8 cellular contexts compared by ENCODE assay signal in the genomic region with DNA sequence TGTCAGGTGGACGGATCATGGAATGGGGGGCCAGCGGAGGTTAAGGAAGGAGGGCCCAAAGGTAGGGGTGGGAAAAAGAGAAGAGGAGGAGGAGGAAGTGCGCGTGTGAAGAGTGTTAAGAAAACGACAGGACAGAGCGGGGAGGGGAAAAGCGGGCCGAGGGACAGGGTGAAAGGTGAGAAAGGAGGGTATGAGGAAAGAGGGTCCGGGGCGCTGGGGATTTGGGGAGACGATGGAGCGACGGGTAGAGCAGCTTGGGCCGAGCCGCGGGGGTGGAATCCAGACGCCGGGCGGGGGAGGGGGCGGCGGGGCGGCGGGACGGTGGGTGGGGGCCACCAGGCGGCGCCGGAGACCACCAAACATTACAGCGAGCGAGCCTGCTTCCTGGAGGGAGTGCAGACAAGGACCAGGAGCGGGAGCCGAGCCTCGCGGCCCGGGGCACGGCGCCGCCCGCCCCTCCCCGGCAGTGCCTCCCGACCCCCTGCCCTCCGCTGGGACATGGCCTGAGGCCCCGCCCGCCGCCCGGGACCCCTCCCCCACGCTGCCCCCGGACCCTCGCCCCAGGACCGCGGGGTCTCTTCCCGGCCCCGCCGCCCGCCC. TPM values are rescaled to one million over a fixed set of nuclear protein-coding genes. Genes with fewer than 3 reads are reported as not detected.
DNase-seq lines count a peak whose midpoint lies in the region; ATAC-seq and TF ChIP-seq lines count a peak whose summit lies in the region.
"Not testable (repeated sequence)": the region's sequence is repeated elsewhere in the genome, so short reads cannot be mapped to it uniquely, and the experiment has no call there.

No MANE protein-coding gene starts in this region.

- H3K27me3 ChIP-seq in brain microvascular endothelial cell (replicated peaks); neuron (ENCODE audit: insufficient read depth, low read length); thymus (ENCODE audit: control insufficient read depth, insufficient read depth): not testable (repeated sequence)

- DNase-seq in GM12864 (ENCODE audit: low read depth); brain microvascular endothelial cell: not testable (repeated sequence)
- peak; percentile 24 for DNase-seq in left cardiac atrium

- not testable (repeated sequence) for H3K9me3 Mint-ChIP-seq in T-helper 1 cell treated with Interleukin-12 subunit alpha and Interleukin-12 subunit beta and Interleukin-4 antibody, amounts not matched to agents 30 μg/mL and 1 μg/mL, for 36 hours

- not testable (repeated sequence) for H3K36me3 Mint-ChIP-seq in T-helper 1 cell treated with Interleukin-12 subunit alpha and Interleukin-12 subunit beta and Interleukin-4 antibody, amounts not matched to agents 30 μg/mL and 1 μg/mL, for 36 hours (ENCODE audit: low read depth)

- in situ Hi-C loops in brain microvascular endothelial cell (cut with HindIII; ENCODE audit: low pct_ligation_motif_present, low sequenced_read_pairs) = not testable (repeated sequence)

- H3K4me1 ChIP-seq in neuron (ENCODE audit: insufficient read depth, low read length); thymus (ENCODE audit: control insufficient read depth, insufficient read depth, low read length): not testable (repeated sequence)

- H3K27ac Mint-ChIP-seq in T-helper 1 cell treated with Interleukin-12 subunit alpha and Interleukin-12 subunit beta and Interleukin-4 antibody, amounts not matched to agents 30 μg/mL and 1 μg/mL, for 36 hours = peak overlapping the region; percentile 87

- H3K27ac ChIP-seq in brain microvascular endothelial cell = peak overlapping the region; percentile 64
- H3K27ac ChIP-seq in thymus (ENCODE audit: low read depth) = not testable (repeated sequence)

- H3K36me3 ChIP-seq in brain microvascular endothelial cell (replicated peaks); neuron (ENCODE audit: insufficient read depth, low read length); thymus (ENCODE audit: control insufficient read depth, insufficient read depth): not testable (repeated sequence)

- intact Hi-C loops in left cardiac atrium (cut with DNase I) = not testable (repeated sequence)

- WGBS in thymus = 0% methylated on average over 13 of the region's 54 CpGs

- peak overlapping the region; percentile 95 for H3K4me3 Mint-ChIP-seq in T-helper 1 cell treated with Interleukin-12 subunit alpha and Interleukin-12 subunit beta and Interleukin-4 antibody, amounts not matched to agents 30 μg/mL and 1 μg/mL, for 36 hours

- not testable (repeated sequence) for H3K27me3 Mint-ChIP-seq in T-helper 1 cell treated with Interleukin-12 subunit alpha and Interleukin-12 subunit beta and Interleukin-4 antibody, amounts not matched to agents 30 μg/mL and 1 μg/mL, for 36 hours (ENCODE audit: low read depth)

- ATAC-seq in GM21825 (IDR thresholded peaks at IDR 0.05; ENCODE audit: unreplicated experiment) (peak; percentile 15), HG03378 (IDR thresholded peaks at IDR 0.05; ENCODE audit: unreplicated experiment) (peak; percentile 8), left cardiac atrium (peak; percentile 29 to 50)

- not testable (repeated sequence) for H3K9me3 ChIP-seq in neuron (ENCODE audit: low read length); thymus (ENCODE audit: control insufficient read depth)

- H3K4me3 ChIP-seq in GM12864 (ENCODE audit: low read depth, low read length) = peak overlapping the region; percentile 67
- peak overlapping the region; percentile 44 for H3K4me3 ChIP-seq in brain microvascular endothelial cell (ENCODE audit: low read depth, low read length)
- peak overlapping the region; percentile 70 for H3K4me3 ChIP-seq in neuron (ENCODE audit: low read length)
- peak overlapping the region; percentile 66 for H3K4me3 ChIP-seq in thymus (ENCODE audit: low read length)

- H2AFZ ChIP-seq in neuron (ENCODE audit: low read depth, low read length) = not testable (repeated sequence)

- H3K4me1 Mint-ChIP-seq in T-helper 1 cell treated with Interleukin-12 subunit alpha and Interleukin-12 subunit beta and Interleukin-4 antibody, amounts not matched to agents 30 μg/mL and 1 μg/mL, for 36 hours (ENCODE audit: low read depth) = peaks cover 18% of the 10 kb centered on the region

- not testable (repeated sequence) for TF ChIP-seq CTCF in GM12864 (IDR thresholded peaks at IDR 0.05; ENCODE audit: low read depth, low read length, missing control alignments); brain microvascular endothelial cell (IDR thresholded peaks at IDR 0.05; ENCODE audit: low read depth, low read length, missing control alignments)

RNA-seq across cellular contexts. Expression of gene NUTM2D, which starts 15.9 kb away (rescaled TPM):
- total RNA-seq in left cardiac atrium = 1 to 10 TPM; 3.5 to 4.2 TPM
- 3.4 TPM for polyA plus RNA-seq in thymus
